In genomic region chr2:200124665-200125341, GRCh38 we compare ENCODE assay signal across 1 cellular context.
A peak's percentile ranks its signal among the peaks of the same experiment; 100 is the strongest.
TF ChIP-seq lines count a peak whose summit lies in the region.
"Not testable (repeated sequence)": the region's sequence is repeated elsewhere in the genome, so short reads cannot be mapped to it uniquely, and the experiment has no call there.

No MANE protein-coding gene starts in this region.

TF ChIP-seq in HepG2, 621 proteins besides CTCF, POLR2A, EP300 and RAD21 (continued from another document and continues in another):
- not testable (repeated sequence) for TF ChIP-seq ZBTB40, SOX13, NONO (IDR thresholded peaks at IDR 0.05)
- TF ChIP-seq ZBTB40 (CRISPR knock-in tag; IDR thresholded peaks at IDR 0.05) (peak; percentile 67), SOX13 (CRISPR knock-in tag; conservative IDR thresholded peaks at IDR 0.05 in 1 of 2, IDR thresholded peaks at IDR 0.05 in 1 of 2) (peak in 1 of 2 experiments; percentile 48; a peak in 1 of 4 replicates), ZNF292 (CRISPR knock-in tag; IDR thresholded peaks at IDR 0.05; ENCODE audit: borderline replicate concordance, low read depth) (peak; percentile 66), HMG20A (CRISPR knock-in tag; IDR thresholded peaks at IDR 0.05; ENCODE audit: borderline replicate concordance) (peak; percentile 44; the same call in 1 of the 2 replicates), ZNF44 (CRISPR knock-in tag; IDR thresholded peaks at IDR 0.05) (0 out of 2 replicates have a peak, but pooled peaks have one; percentile 11), PPARG (CRISPR knock-in tag; conservative IDR thresholded peaks at IDR 0.05) (peak; percentile 81), KLF12 (CRISPR knock-in tag; IDR thresholded peaks at IDR 0.05; ENCODE audit: borderline replicate concordance) (0 out of 2 replicates have a peak, but pooled peaks have one; percentile 40), MED1 (CRISPR knock-in tag; IDR thresholded peaks at IDR 0.05) (peak; percentile 92), ZNF580 (CRISPR knock-in tag; IDR thresholded peaks at IDR 0.05; ENCODE audit: borderline replicate concordance, low read depth) (0 out of 2 replicates have a peak, but pooled peaks have one; percentile 20), ARID2 (CRISPR knock-in tag; IDR thresholded peaks at IDR 0.05; ENCODE audit: borderline replicate concordance) (peak; percentile 89), ZNF274 (CRISPR knock-in tag; IDR thresholded peaks at IDR 0.05) (0 out of 2 replicates have a peak, but pooled peaks have one; percentile 45), ZNF230 (CRISPR knock-in tag; IDR thresholded peaks at IDR 0.05) (0 out of 2 replicates have a peak, but pooled peaks have one; percentile 39), REPIN1 (CRISPR knock-in tag; IDR thresholded peaks at IDR 0.05; ENCODE audit: borderline replicate concordance, low read depth) (peak; percentile 57; the same call in 1 of the 2 replicates), ZNF136 (CRISPR knock-in tag; IDR thresholded peaks at IDR 0.05; ENCODE audit: low read depth) (peak; percentile 72; the same call in 1 of the 2 replicates), ARID4A (CRISPR knock-in tag; IDR thresholded peaks at IDR 0.05; ENCODE audit: borderline replicate concordance) (peak; percentile 18; the same call in 1 of the 2 replicates), PAXIP1 (CRISPR knock-in tag; conservative IDR thresholded peaks at IDR 0.05) (peak; percentile 68), KLF9 (CRISPR knock-in tag; IDR thresholded peaks at IDR 0.05; ENCODE audit: low read depth) (0 out of 2 replicates have a peak, but pooled peaks have one; percentile 56), HOXA3 (CRISPR knock-in tag; IDR thresholded peaks at IDR 0.05) (peak; percentile 56; the same call in 1 of the 2 replicates), ZSCAN20 (CRISPR knock-in tag; IDR thresholded peaks at IDR 0.05; ENCODE audit: borderline replicate concordance) (0 out of 2 replicates have a peak, but pooled peaks have one; percentile 56), HINFP (CRISPR knock-in tag; IDR thresholded peaks at IDR 0.05; ENCODE audit: low read depth) (0 out of 2 replicates have a peak, but pooled peaks have one; percentile 6), ZNF792 (CRISPR knock-in tag; IDR thresholded peaks at IDR 0.05) (peak; percentile 62; the same call in 1 of the 2 replicates), ZSCAN29 (CRISPR knock-in tag; conservative IDR thresholded peaks at IDR 0.05) (peak; percentile 13; the same call in 1 of the 2 replicates), SRY (CRISPR knock-in tag; IDR thresholded peaks at IDR 0.05) (peak; percentile 41; the same call in 1 of the 2 replicates), NONO (CRISPR knock-in tag; conservative IDR thresholded peaks at IDR 0.05) (peak; percentile 56; the same call in 1 of the 2 replicates), RBFOX2 (IDR thresholded peaks at IDR 0.05; ENCODE audit: low read depth, low read length) (0 out of 2 replicates have a peak, but pooled peaks have one; percentile 8), POGZ (CRISPR knock-in tag; IDR thresholded peaks at IDR 0.05) (0 out of 2 replicates have a peak, but pooled peaks have one; percentile 30), HOMEZ (CRISPR knock-in tag; IDR thresholded peaks at IDR 0.05; ENCODE audit: low read depth) (peak; percentile 60; the same call in 1 of the 2 replicates)
